15 cellular contexts compared by ENCODE assay signal in genomic region chr11:28250192-28250591, GRCh38.
DNase-seq lines count a peak whose midpoint lies in the region; ATAC-seq and TF ChIP-seq lines count a peak whose summit lies in the region.
"Had no signal": no experiment of that assay in that cellular context is flagged by ENCODE, and none has a peak within 500 bp of the region (broad histone marks: within the 10 kb centered on the region; RNA-seq: fewer than 3 reads in every experiment).

No MANE protein-coding gene starts in this region.

- no peak overlapping the region for H3K27ac ChIP-seq in WERI-Rb-1
- H3K27ac ChIP-seq: BLaER1 treated with 17β-estradiol and CSF1 and Interleukin-3, amounts not matched to agents 10 nM and 100 nM; GM23248; HL-60 had no signal

- H3K36me3 Mint-ChIP-seq in activated T-cell treated with anti-CD3 and anti-CD28 coated beads, Interleukin-2, amount 50 U/mL, for 24 hours (ENCODE audit: low read depth): peaks cover 65% of the 10 kb centered on the region

- H3K36me3 ChIP-seq in WERI-Rb-1: no peaks in the 10 kb centered on the region

- H3K27me3 Mint-ChIP-seq in activated T-cell treated with anti-CD3 and anti-CD28 coated beads, Interleukin-2, amount 50 U/mL, for 24 hours: no peaks in the 10 kb centered on the region
- H3K27me3 Mint-ChIP-seq: CD4-positive, CD25-positive, alpha-beta regulatory T cell had no signal

- H3K9me3 ChIP-seq in WERI-Rb-1 (ENCODE audit: severe bottlenecking): no peaks in the 10 kb centered on the region
- H3K9me3 ChIP-seq: BLaER1 treated with 17β-estradiol and CSF1 and Interleukin-3, amounts not matched to agents 10 nM and 100 nM had no signal

- no peak overlapping the region for H3K4me3 Mint-ChIP-seq in activated T-cell treated with anti-CD3 and anti-CD28 coated beads, Interleukin-2, amount 50 U/mL, for 24 hours
- H3K4me3 Mint-ChIP-seq: CD4-positive, CD25-positive, alpha-beta regulatory T cell had no signal

- no peak overlapping the region for H3K27ac Mint-ChIP-seq in activated T-cell treated with anti-CD3 and anti-CD28 coated beads, Interleukin-2, amount 50 U/mL, for 24 hours
- H3K27ac Mint-ChIP-seq: CD4-positive, CD25-positive, alpha-beta regulatory T cell had no signal

- ATAC-seq in GM18511 (IDR thresholded peaks at IDR 0.05; ENCODE audit: unreplicated experiment): peak; percentile 48
- ATAC-seq in GM18907 (IDR thresholded peaks at IDR 0.05; ENCODE audit: unreplicated experiment): peak; percentile 73
- peak; percentile 59 for ATAC-seq in HG02938 (IDR thresholded peaks at IDR 0.05; ENCODE audit: unreplicated experiment)
- ATAC-seq: HCT116 had no signal

- H3K9me3 Mint-ChIP-seq in activated T-cell treated with anti-CD3 and anti-CD28 coated beads, Interleukin-2, amount 50 U/mL, for 24 hours: peaks cover 20% of the 10 kb centered on the region

- DNase-seq in WERI-Rb-1 (no peak), dermis blood vessel endothelial cell (no peak), iPS-NIHi7 (ENCODE audit: extremely low spot score) (no peak)
- no peak for DNase-seq in activated T-cell treated with anti-CD3 and anti-CD28 coated beads, Interleukin-2, amount 50 U/mL, for 24 hours
- DNase-seq: ACHN; CD4-positive, CD25-positive, alpha-beta regulatory T cell; DMS53; GF-D8; GM23248 had no signal

- no peak for TF ChIP-seq CTCF in WERI-Rb-1 (IDR thresholded peaks at IDR 0.05; ENCODE audit: low read depth, low read length)

- no peak overlapping the region for H3K4me3 ChIP-seq in WERI-Rb-1 (ENCODE audit: low read depth, low read length)
- H3K4me3 ChIP-seq: BLaER1 treated with 17β-estradiol and CSF1 and Interleukin-3, amounts not matched to agents 10 nM and 100 nM; GM23248 had no signal

- no peaks in the 10 kb centered on the region for H3K4me1 Mint-ChIP-seq in activated T-cell treated with anti-CD3 and anti-CD28 coated beads, Interleukin-2, amount 50 U/mL, for 24 hours (ENCODE audit: low read depth)

- no peaks in the 10 kb centered on the region for H3K27me3 ChIP-seq in WERI-Rb-1 (ENCODE audit: insufficient read depth, low read depth, severe bottlenecking)
- H3K27me3 ChIP-seq: BLaER1 treated with 17β-estradiol and CSF1 and Interleukin-3, amounts not matched to agents 10 nM and 100 nM had no signal
